In the genomic region with DNA sequence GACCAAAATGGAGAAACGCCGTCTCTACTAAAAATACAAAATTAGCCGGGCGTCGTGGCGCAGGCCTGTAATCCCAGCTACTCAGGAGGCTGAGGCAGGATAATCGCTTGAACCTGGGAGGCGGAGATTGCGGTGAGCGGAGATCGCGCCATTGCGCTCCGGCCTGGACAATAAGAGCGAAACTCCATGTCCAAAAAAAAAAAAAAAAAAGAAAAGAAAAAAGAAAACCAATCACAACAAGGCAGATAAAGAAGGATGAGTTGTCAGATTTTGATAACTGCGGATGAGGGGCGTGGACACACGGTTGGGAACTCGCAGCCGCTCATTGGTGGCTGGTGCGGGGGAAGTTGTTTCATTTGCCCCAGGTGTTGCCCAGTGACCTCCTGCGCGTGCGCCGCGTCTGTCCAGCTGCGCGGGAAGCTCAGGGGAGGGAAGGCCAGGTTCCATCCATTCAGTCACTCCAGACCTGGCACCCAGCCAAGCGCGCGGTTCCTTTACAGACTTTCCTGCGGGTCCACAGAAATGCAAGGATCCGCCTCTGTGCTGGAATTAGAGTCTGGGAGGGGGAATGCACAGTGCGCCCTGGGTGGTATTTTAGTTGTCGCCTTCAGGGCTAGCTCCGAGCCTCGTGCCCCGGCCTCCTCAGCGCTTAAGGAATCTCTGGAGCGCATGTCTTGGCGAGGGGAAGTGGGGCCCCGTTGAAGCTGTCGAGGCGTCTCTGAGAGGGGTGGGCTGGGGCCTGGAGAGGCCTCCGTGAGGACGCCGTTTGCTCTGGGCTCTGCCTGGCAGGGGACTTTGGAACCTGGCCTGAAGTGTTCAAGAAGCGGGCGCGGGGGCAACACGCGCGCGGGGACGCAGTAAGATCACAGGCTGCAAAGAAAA, we compare ENCODE assay signal across 1 cellular context.
A peak's percentile ranks its signal among the peaks of the same experiment; 100 is the strongest.
TF ChIP-seq lines count a peak whose summit lies in the region.

No MANE protein-coding gene starts in this region.

TF ChIP-seq in HepG2, 621 proteins besides CTCF, POLR2A, EP300 and RAD21 (continued from another document and continues in another):
- TF ChIP-seq, protein P1, sequence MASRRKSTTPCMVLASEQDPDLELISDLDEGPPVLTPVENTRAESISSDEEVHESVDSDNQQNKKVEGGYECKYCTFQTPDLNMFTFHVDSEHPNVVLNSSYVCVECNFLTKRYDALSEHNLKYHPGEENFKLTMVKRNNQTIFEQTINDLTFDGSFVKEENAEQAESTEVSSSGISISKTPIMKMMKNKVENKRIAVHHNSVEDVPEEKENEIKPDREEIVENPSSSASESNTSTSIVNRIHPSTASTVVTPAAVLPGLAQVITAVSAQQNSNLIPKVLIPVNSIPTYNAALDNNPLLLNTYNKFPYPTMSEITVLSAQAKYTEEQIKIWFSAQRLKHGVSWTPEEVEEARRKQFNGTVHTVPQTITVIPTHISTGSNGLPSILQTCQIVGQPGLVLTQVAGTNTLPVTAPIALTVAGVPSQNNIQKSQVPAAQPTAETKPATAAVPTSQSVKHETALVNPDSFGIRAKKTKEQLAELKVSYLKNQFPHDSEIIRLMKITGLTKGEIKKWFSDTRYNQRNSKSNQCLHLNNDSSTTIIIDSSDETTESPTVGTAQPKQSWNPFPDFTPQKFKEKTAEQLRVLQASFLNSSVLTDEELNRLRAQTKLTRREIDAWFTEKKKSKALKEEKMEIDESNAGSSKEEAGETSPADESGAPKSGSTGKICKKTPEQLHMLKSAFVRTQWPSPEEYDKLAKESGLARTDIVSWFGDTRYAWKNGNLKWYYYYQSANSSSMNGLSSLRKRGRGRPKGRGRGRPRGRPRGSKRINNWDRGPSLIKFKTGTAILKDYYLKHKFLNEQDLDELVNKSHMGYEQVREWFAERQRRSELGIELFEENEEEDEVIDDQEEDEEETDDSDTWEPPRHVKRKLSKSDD (CRISPR knock-in tag; IDR thresholded peaks at IDR 0.05; ENCODE audit: low read depth) = peak; percentile 33
- TF ChIP-seq ZNF160 (CRISPR knock-in tag; IDR thresholded peaks at IDR 0.05) (no peak; the same call in none of the 2 replicates), CHCHD3 (CRISPR knock-in tag; IDR thresholded peaks at IDR 0.05) (0 out of 2 replicates have a peak, but pooled peaks have one; percentile 58), SRF (IDR thresholded peaks at IDR 0.05; ENCODE audit: low read depth, low read length) (no peak), ATF1 (CRISPR knock-in tag; IDR thresholded peaks at IDR 0.05) (no peak), ZFP36 (IDR thresholded peaks at IDR 0.05; ENCODE audit: borderline replicate concordance, low read depth, low read length, partially characterized antibody) (no peak), RBM22 (optimal IDR thresholded peaks at IDR 0.05; ENCODE audit: low read length) (no peak), ZNF143 (CRISPR knock-in tag; IDR thresholded peaks at IDR 0.05) (peak; percentile 49; the same call in 1 of the 2 replicates), MZF1 (CRISPR knock-in tag; IDR thresholded peaks at IDR 0.05; ENCODE audit: borderline replicate concordance) (0 out of 2 replicates have a peak, but pooled peaks have one; percentile 21), POGZ (CRISPR knock-in tag; IDR thresholded peaks at IDR 0.05) (peak; percentile 33; the same call in 1 of the 2 replicates), FOXA3 (CRISPR knock-in tag; IDR thresholded peaks at IDR 0.05) (no peak), SRY (CRISPR knock-in tag; IDR thresholded peaks at IDR 0.05) (peak; percentile 70; the same call in 1 of the 2 replicates), ZNF747 (CRISPR knock-in tag; IDR thresholded peaks at IDR 0.05; ENCODE audit: borderline replicate concordance) (no peak), ZNF841 (CRISPR knock-in tag; IDR thresholded peaks at IDR 0.05; ENCODE audit: borderline replicate concordance) (no peak), ZNF768 (CRISPR knock-in tag; IDR thresholded peaks at IDR 0.05) (no peak), ZNF30 (CRISPR knock-in tag; IDR thresholded peaks at IDR 0.05) (no peak), YEATS4 (CRISPR knock-in tag; IDR thresholded peaks at IDR 0.05; ENCODE audit: borderline replicate concordance) (peak; percentile 63; the same call in 1 of the 2 replicates), CBX1 (IDR thresholded peaks at IDR 0.05; ENCODE audit: low read depth) (no peak), ZNF879 (CRISPR knock-in tag; IDR thresholded peaks at IDR 0.05) (no peak), ZNF674 (CRISPR knock-in tag; IDR thresholded peaks at IDR 0.05; ENCODE audit: low read depth) (no peak), RNF2 (conservative IDR thresholded peaks at IDR 0.05; ENCODE audit: low read depth) (peak; percentile 64), ZNF781 (CRISPR knock-in tag; IDR thresholded peaks at IDR 0.05; ENCODE audit: borderline replicate concordance, not compliant biosample characterization) (peak; percentile 85), U2AF1 (optimal IDR thresholded peaks at IDR 0.05; ENCODE audit: low read depth, low read length) (no peak), SIN3B (IDR thresholded peaks at IDR 0.05; ENCODE audit: low read length) (no peak), FOXK1 (CRISPR knock-in tag; IDR thresholded peaks at IDR 0.05; ENCODE audit: borderline replicate concordance, low read depth) (no peak), MAFF (IDR thresholded peaks at IDR 0.05; ENCODE audit: low read depth, low read length) (no peak), ZKSCAN5 (CRISPR knock-in tag; IDR thresholded peaks at IDR 0.05) (no peak), KDM5A (IDR thresholded peaks at IDR 0.05; ENCODE audit: borderline replicate concordance, low read length) (no peak), JARID2 (CRISPR knock-in tag; IDR thresholded peaks at IDR 0.05; ENCODE audit: insufficient replicate concordance) (no peak), ZZZ3 (CRISPR knock-in tag; IDR thresholded peaks at IDR 0.05; ENCODE audit: borderline replicate concordance) (no peak; the same call in 1 of the 2 replicates), ARHGAP35 (CRISPR knock-in tag; IDR thresholded peaks at IDR 0.05; ENCODE audit: borderline replicate concordance) (no peak), GABPA (IDR thresholded peaks at IDR 0.05; ENCODE audit: low read depth, low read length) (no peak), GABPA (CRISPR knock-in tag; IDR thresholded peaks at IDR 0.05; ENCODE audit: low read depth) (peak; percentile 29; the same call in 1 of the 2 replicates), SSRP1 (CRISPR knock-in tag; IDR thresholded peaks at IDR 0.05) (no peak), REPIN1 (CRISPR knock-in tag; IDR thresholded peaks at IDR 0.05; ENCODE audit: borderline replicate concordance, low read depth) (peak; percentile 26; the same call in 1 of the 2 replicates), ZFP90 (CRISPR knock-in tag; IDR thresholded peaks at IDR 0.05; ENCODE audit: borderline replicate concordance) (no peak), HDAC1 (CRISPR knock-in tag; IDR thresholded peaks at IDR 0.05) (peak; percentile 8), ZNF24 (IDR thresholded peaks at IDR 0.05) (no peak), TBX2 (CRISPR knock-in tag; IDR thresholded peaks at IDR 0.05; ENCODE audit: borderline replicate concordance) (no peak), HDAC6 (IDR thresholded peaks at IDR 0.05; ENCODE audit: low read depth, low read length) (no peak)
- TF ChIP-seq, protein P2, sequence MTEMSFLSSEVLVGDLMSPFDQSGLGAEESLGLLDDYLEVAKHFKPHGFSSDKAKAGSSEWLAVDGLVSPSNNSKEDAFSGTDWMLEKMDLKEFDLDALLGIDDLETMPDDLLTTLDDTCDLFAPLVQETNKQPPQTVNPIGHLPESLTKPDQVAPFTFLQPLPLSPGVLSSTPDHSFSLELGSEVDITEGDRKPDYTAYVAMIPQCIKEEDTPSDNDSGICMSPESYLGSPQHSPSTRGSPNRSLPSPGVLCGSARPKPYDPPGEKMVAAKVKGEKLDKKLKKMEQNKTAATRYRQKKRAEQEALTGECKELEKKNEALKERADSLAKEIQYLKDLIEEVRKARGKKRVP (CRISPR knock-in tag; IDR thresholded peaks at IDR 0.05) = no peak; a peak in 1 of 4 replicates
- TF ChIP-seq, protein P3, sequence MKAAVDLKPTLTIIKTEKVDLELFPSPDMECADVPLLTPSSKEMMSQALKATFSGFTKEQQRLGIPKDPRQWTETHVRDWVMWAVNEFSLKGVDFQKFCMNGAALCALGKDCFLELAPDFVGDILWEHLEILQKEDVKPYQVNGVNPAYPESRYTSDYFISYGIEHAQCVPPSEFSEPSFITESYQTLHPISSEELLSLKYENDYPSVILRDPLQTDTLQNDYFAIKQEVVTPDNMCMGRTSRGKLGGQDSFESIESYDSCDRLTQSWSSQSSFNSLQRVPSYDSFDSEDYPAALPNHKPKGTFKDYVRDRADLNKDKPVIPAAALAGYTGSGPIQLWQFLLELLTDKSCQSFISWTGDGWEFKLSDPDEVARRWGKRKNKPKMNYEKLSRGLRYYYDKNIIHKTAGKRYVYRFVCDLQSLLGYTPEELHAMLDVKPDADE (CRISPR knock-in tag; IDR thresholded peaks at IDR 0.05) = no peak
- TF ChIP-seq, protein P4, sequence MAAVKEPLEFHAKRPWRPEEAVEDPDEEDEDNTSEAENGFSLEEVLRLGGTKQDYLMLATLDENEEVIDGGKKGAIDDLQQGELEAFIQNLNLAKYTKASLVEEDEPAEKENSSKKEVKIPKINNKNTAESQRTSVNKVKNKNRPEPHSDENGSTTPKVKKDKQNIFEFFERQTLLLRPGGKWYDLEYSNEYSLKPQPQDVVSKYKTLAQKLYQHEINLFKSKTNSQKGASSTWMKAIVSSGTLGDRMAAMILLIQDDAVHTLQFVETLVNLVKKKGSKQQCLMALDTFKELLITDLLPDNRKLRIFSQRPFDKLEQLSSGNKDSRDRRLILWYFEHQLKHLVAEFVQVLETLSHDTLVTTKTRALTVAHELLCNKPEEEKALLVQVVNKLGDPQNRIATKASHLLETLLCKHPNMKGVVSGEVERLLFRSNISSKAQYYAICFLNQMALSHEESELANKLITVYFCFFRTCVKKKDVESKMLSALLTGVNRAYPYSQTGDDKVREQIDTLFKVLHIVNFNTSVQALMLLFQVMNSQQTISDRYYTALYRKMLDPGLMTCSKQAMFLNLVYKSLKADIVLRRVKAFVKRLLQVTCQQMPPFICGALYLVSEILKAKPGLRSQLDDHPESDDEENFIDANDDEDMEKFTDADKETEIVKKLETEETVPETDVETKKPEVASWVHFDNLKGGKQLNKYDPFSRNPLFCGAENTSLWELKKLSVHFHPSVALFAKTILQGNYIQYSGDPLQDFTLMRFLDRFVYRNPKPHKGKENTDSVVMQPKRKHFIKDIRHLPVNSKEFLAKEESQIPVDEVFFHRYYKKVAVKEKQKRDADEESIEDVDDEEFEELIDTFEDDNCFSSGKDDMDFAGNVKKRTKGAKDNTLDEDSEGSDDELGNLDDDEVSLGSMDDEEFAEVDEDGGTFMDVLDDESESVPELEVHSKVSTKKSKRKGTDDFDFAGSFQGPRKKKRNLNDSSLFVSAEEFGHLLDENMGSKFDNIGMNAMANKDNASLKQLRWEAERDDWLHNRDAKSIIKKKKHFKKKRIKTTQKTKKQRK (IDR thresholded peaks at IDR 0.05; ENCODE audit: low read length) = no peak
- TF ChIP-seq, protein P5, sequence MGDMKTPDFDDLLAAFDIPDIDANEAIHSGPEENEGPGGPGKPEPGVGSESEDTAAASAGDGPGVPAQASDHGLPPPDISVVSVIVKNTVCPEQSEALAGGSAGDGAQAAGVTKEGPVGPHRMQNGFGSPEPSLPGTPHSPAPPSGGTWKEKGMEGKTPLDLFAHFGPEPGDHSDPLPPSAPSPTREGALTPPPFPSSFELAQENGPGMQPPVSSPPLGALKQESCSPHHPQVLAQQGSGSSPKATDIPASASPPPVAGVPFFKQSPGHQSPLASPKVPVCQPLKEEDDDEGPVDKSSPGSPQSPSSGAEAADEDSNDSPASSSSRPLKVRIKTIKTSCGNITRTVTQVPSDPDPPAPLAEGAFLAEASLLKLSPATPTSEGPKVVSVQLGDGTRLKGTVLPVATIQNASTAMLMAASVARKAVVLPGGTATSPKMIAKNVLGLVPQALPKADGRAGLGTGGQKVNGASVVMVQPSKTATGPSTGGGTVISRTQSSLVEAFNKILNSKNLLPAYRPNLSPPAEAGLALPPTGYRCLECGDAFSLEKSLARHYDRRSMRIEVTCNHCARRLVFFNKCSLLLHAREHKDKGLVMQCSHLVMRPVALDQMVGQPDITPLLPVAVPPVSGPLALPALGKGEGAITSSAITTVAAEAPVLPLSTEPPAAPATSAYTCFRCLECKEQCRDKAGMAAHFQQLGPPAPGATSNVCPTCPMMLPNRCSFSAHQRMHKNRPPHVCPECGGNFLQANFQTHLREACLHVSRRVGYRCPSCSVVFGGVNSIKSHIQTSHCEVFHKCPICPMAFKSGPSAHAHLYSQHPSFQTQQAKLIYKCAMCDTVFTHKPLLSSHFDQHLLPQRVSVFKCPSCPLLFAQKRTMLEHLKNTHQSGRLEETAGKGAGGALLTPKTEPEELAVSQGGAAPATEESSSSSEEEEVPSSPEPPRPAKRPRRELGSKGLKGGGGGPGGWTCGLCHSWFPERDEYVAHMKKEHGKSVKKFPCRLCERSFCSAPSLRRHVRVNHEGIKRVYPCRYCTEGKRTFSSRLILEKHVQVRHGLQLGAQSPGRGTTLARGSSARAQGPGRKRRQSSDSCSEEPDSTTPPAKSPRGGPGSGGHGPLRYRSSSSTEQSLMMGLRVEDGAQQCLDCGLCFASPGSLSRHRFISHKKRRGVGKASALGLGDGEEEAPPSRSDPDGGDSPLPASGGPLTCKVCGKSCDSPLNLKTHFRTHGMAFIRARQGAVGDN (CRISPR knock-in tag; IDR thresholded peaks at IDR 0.05) = peak; percentile 94
- TF ChIP-seq, protein P6, sequence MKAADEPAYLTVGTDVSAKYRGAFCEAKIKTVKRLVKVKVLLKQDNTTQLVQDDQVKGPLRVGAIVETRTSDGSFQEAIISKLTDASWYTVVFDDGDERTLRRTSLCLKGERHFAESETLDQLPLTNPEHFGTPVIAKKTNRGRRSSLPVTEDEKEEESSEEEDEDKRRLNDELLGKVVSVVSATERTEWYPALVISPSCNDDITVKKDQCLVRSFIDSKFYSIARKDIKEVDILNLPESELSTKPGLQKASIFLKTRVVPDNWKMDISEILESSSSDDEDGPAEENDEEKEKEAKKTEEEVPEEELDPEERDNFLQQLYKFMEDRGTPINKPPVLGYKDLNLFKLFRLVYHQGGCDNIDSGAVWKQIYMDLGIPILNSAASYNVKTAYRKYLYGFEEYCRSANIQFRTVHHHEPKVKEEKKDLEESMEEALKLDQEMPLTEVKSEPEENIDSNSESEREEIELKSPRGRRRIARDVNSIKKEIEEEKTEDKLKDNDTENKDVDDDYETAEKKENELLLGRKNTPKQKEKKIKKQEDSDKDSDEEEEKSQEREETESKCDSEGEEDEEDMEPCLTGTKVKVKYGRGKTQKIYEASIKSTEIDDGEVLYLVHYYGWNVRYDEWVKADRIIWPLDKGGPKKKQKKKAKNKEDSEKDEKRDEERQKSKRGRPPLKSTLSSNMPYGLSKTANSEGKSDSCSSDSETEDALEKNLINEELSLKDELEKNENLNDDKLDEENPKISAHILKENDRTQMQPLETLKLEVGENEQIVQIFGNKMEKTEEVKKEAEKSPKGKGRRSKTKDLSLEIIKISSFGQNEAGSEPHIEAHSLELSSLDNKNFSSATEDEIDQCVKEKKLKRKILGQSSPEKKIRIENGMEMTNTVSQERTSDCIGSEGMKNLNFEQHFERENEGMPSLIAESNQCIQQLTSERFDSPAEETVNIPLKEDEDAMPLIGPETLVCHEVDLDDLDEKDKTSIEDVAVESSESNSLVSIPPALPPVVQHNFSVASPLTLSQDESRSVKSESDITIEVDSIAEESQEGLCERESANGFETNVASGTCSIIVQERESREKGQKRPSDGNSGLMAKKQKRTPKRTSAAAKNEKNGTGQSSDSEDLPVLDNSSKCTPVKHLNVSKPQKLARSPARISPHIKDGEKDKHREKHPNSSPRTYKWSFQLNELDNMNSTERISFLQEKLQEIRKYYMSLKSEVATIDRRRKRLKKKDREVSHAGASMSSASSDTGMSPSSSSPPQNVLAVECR (CRISPR knock-in tag; IDR thresholded peaks at IDR 0.05; ENCODE audit: borderline replicate concordance) = no peak
- TF ChIP-seq, protein P7, sequence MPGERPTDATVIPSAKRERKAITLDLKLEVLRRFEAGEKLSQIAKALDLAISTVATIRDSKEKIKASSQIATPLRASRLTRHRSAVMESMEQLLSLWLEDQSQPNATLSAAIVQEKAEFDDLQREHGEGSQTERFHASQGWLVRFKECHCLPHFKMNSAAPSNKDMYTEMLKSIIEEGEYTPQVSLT (CRISPR knock-in tag; IDR thresholded peaks at IDR 0.05; ENCODE audit: borderline replicate concordance, low read depth) = no peak; the same call in 1 of the 2 replicates
